36 cellular contexts compared by ENCODE assay signal in the genomic region with DNA sequence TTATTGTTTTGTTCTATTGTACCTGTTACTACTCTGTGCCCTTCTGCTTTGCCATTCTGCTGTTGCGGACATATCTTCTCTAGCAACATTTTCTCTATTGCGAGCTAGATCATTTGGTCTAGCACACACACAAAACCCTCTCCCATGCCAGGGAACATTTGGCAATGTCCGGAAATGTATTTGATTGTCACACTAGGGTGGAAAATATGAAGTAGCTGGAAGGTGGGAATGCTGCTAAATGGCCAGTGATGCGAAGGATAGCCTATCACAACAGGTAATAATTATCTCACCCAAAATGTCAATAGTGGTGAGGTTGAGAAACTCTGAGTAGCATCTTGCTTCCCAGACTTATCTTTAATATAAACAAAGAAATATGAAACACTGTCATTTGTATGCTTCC.
"Had no signal": no experiment of that assay in that cellular context is flagged by ENCODE, and none has a peak within 500 bp of the region (broad histone marks: within the 10 kb centered on the region; RNA-seq: fewer than 3 reads in every experiment).

No MANE protein-coding gene starts in this region.

- H3K4me3 ChIP-seq: MG63 had no signal

- DNase-seq: Karpas-422, Kasumi-1, MG63, MM.1S, MV-4-11, NCI-H1048, NCI-H1092, NCI-H1092 treated with DMSO at 0.1 percent for 48 hours, NCI-H1105, NCI-H1105 treated with DMSO at 0.1 percent for 48 hours, NCI-H1417, NCI-H1417 treated with DMSO at 0.1 percent for 48 hours, NCI-H1436, NCI-H1436 treated with DMSO at 0.1 percent for 48 hours, NCI-H146, NCI-H1694, NCI-H1694 treated with DMSO at 0.1 percent for 48 hours, NCI-H187, NCI-H187 treated with DMSO at 0.1 percent for 48 hours, NCI-H1930, NCI-H2029, NCI-H2029 treated with DMSO at 0.1 percent for 48 hours, NCI-H2081, NCI-H2081 treated with DMSO at 0.1 percent for 48 hours, NCI-H2107, NCI-H2171, NCI-H2171 treated with DMSO at 0.1 percent for 48 hours, NCI-H2227 treated with DMSO at 0.1 percent for 48 hours, NCI-H226, NCI-H345, NCI-H446, NCI-H446 treated with DMSO at 0.1 percent for 48 hours, NCI-H510A, NCI-H510A treated with DMSO at 0.1 percent for 48 hours, NCI-H524 had no signal

- H3K36me3 ChIP-seq: MG63 had no signal

- H3K9me3 ChIP-seq: MG63 had no signal

- H3K9ac ChIP-seq: KMS-11 had no signal

- H3K4me2 ChIP-seq: KMS-11 had no signal

- H3K27ac ChIP-seq: KMS-11 had no signal

- H3K27me3 ChIP-seq: MG63 had no signal
